In the genomic region with DNA sequence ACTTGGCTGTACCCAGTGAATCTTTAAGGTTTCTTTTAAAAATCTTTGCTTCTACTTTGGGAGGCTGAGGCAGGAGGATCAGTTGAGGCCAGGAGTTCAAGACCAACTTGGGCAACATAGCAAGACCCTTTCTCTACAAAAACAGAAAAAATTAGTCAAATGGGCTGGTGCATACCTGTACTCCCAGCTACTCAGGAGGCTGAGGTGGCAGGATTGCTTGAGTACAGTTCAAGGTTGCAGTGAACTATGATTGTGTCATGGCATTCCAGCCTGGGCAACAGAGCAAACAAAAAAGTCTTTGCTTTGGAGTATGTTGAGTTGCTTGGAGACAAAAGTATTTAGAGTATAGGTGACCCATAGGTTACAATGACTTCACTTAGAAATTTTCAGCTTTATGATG, we compare ENCODE assay signal across 2 cellular contexts.
TF ChIP-seq lines count a peak whose summit lies in the region.

No MANE protein-coding gene starts in this region.

TF ChIP-seq in HepG2, 621 proteins besides CTCF, POLR2A, EP300 and RAD21 (continues in another document):
- TF ChIP-seq ZNF264 (CRISPR knock-in tag; IDR thresholded peaks at IDR 0.05), result no peak
- TF ChIP-seq ZNF567 (CRISPR knock-in tag; IDR thresholded peaks at IDR 0.05; ENCODE audit: borderline replicate concordance), result no peak
- TF ChIP-seq SAFB2 (CRISPR knock-in tag; IDR thresholded peaks at IDR 0.05; ENCODE audit: borderline replicate concordance, low read depth), result no peak
- TF ChIP-seq, protein P1, sequence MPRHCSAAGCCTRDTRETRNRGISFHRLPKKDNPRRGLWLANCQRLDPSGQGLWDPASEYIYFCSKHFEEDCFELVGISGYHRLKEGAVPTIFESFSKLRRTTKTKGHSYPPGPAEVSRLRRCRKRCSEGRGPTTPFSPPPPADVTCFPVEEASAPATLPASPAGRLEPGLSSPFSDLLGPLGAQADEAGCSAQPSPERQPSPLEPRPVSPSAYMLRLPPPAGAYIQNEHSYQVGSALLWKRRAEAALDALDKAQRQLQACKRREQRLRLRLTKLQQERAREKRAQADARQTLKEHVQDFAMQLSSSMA (CRISPR knock-in tag; IDR thresholded peaks at IDR 0.05), result no peak
- TF ChIP-seq, protein P2, sequence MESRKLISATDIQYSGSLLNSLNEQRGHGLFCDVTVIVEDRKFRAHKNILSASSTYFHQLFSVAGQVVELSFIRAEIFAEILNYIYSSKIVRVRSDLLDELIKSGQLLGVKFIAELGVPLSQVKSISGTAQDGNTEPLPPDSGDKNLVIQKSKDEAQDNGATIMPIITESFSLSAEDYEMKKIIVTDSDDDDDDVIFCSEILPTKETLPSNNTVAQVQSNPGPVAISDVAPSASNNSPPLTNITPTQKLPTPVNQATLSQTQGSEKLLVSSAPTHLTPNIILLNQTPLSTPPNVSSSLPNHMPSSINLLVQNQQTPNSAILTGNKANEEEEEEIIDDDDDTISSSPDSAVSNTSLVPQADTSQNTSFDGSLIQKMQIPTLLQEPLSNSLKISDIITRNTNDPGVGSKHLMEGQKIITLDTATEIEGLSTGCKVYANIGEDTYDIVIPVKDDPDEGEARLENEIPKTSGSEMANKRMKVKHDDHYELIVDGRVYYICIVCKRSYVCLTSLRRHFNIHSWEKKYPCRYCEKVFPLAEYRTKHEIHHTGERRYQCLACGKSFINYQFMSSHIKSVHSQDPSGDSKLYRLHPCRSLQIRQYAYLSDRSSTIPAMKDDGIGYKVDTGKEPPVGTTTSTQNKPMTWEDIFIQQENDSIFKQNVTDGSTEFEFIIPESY (CRISPR knock-in tag; IDR thresholded peaks at IDR 0.05), result 0 out of 2 replicates have a peak, but pooled peaks have one; percentile 25
- no peak for TF ChIP-seq ZMYM4 (CRISPR knock-in tag; IDR thresholded peaks at IDR 0.05)
- TF ChIP-seq KDM4B (CRISPR knock-in tag; IDR thresholded peaks at IDR 0.05), result no peak
- peak; percentile 98 for TF ChIP-seq TEAD3 (CRISPR knock-in tag; optimal IDR thresholded peaks at IDR 0.05; ENCODE audit: borderline replicate concordance)
- no peak for TF ChIP-seq YEATS2 (CRISPR knock-in tag; IDR thresholded peaks at IDR 0.05; ENCODE audit: borderline replicate concordance)
- no peak for TF ChIP-seq SRF (IDR thresholded peaks at IDR 0.05; ENCODE audit: low read depth, low read length)
- TF ChIP-seq, protein P3, sequence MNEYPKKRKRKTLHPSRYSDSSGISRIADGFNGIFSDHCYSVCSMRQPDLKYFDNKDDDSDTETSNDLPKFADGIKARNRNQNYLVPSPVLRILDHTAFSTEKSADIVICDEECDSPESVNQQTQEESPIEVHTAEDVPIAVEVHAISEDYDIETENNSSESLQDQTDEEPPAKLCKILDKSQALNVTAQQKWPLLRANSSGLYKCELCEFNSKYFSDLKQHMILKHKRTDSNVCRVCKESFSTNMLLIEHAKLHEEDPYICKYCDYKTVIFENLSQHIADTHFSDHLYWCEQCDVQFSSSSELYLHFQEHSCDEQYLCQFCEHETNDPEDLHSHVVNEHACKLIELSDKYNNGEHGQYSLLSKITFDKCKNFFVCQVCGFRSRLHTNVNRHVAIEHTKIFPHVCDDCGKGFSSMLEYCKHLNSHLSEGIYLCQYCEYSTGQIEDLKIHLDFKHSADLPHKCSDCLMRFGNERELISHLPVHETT (CRISPR knock-in tag; conservative IDR thresholded peaks at IDR 0.05), result no peak
- TF ChIP-seq CHD4 (IDR thresholded peaks at IDR 0.05; ENCODE audit: borderline replicate concordance, low read length), result no peak
- no peak for TF ChIP-seq NFE2 (CRISPR knock-in tag; IDR thresholded peaks at IDR 0.05)
- TF ChIP-seq, protein P4, sequence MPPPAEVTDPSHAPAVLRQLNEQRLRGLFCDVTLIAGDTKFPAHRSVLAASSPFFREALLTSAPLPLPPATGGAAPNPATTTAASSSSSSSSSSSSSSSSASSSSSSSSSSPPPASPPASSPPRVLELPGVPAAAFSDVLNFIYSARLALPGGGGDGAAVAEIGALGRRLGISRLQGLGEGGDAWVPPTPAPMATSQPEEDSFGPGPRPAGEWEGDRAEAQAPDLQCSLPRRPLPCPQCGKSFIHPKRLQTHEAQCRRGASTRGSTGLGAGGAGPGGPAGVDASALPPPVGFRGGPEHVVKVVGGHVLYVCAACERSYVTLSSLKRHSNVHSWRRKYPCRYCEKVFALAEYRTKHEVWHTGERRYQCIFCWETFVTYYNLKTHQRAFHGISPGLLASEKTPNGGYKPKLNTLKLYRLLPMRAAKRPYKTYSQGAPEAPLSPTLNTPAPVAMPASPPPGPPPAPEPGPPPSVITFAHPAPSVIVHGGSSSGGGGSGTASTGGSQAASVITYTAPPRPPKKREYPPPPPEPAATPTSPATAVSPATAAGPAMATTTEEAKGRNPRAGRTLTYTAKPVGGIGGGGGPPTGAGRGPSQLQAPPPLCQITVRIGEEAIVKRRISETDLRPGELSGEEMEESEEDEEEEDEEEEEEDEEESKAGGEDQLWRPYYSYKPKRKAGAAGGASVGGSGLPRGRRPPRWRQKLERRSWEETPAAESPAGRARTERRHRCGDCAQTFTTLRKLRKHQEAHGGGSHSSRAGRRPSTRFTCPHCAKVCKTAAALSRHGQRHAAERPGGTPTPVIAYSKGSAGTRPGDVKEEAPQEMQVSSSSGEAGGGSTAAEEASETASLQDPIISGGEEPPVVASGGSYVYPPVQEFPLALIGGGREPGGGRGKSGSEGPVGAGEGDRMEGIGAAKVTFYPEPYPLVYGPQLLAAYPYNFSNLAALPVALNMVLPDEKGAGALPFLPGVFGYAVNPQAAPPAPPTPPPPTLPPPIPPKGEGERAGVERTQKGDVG (CRISPR knock-in tag; IDR thresholded peaks at IDR 0.05; ENCODE audit: borderline replicate concordance), result no peak
- peak; percentile 76 for TF ChIP-seq TBL1XR1 (IDR thresholded peaks at IDR 0.05; ENCODE audit: borderline replicate concordance, low read length, partially characterized antibody)
- no peak for TF ChIP-seq ZNF720 (CRISPR knock-in tag; IDR thresholded peaks at IDR 0.05)
- TF ChIP-seq, protein P5, sequence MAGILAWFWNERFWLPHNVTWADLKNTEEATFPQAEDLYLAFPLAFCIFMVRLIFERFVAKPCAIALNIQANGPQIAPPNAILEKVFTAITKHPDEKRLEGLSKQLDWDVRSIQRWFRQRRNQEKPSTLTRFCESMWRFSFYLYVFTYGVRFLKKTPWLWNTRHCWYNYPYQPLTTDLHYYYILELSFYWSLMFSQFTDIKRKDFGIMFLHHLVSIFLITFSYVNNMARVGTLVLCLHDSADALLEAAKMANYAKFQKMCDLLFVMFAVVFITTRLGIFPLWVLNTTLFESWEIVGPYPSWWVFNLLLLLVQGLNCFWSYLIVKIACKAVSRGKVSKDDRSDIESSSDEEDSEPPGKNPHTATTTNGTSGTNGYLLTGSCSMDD (CRISPR knock-in tag; IDR thresholded peaks at IDR 0.05), result no peak
- TF ChIP-seq, protein P6, sequence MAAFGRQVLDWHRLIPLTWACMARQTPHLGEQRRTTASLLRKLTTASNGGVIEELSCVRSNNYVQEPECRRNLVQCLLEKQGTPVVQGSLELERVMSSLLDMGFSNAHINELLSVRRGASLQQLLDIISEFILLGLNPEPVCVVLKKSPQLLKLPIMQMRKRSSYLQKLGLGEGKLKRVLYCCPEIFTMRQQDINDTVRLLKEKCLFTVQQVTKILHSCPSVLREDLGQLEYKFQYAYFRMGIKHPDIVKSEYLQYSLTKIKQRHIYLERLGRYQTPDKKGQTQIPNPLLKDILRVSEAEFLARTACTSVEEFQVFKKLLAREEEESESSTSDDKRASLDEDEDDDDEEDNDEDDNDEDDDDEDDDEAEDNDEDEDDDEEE (CRISPR knock-in tag; IDR thresholded peaks at IDR 0.05), result no peak
- TF ChIP-seq ZSCAN31 (CRISPR knock-in tag; IDR thresholded peaks at IDR 0.05; ENCODE audit: low read depth), result no peak
- TF ChIP-seq ZNF121 (CRISPR knock-in tag; IDR thresholded peaks at IDR 0.05), result peak; percentile 98

TF ChIP-seq in SK-N-SH, 30 proteins besides CTCF, POLR2A, EP300 and RAD21:
- TF ChIP-seq, protein P7, sequence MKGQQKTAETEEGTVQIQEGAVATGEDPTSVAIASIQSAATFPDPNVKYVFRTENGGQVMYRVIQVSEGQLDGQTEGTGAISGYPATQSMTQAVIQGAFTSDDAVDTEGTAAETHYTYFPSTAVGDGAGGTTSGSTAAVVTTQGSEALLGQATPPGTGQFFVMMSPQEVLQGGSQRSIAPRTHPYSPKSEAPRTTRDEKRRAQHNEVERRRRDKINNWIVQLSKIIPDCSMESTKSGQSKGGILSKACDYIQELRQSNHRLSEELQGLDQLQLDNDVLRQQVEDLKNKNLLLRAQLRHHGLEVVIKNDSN (IDR thresholded peaks at IDR 0.05; ENCODE audit: borderline replicate concordance, low read depth), result no peak
- no peak for TF ChIP-seq RFX5 (IDR thresholded peaks at IDR 0.05; ENCODE audit: low read length)
- TF ChIP-seq FOSL2 (IDR thresholded peaks at IDR 0.05; ENCODE audit: borderline replicate concordance, low read depth), result no peak
- no peak for TF ChIP-seq JUND (IDR thresholded peaks at IDR 0.05)
- TF ChIP-seq ELF1 (IDR thresholded peaks at IDR 0.05), result no peak
- no peak for TF ChIP-seq NRF1 (IDR thresholded peaks at IDR 0.05; ENCODE audit: low read depth, low read length)
- TF ChIP-seq, protein P8, sequence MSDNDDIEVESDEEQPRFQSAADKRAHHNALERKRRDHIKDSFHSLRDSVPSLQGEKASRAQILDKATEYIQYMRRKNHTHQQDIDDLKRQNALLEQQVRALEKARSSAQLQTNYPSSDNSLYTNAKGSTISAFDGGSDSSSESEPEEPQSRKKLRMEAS (IDR thresholded peaks at IDR 0.05; ENCODE audit: low read depth), result no peak
- TF ChIP-seq, protein P9, sequence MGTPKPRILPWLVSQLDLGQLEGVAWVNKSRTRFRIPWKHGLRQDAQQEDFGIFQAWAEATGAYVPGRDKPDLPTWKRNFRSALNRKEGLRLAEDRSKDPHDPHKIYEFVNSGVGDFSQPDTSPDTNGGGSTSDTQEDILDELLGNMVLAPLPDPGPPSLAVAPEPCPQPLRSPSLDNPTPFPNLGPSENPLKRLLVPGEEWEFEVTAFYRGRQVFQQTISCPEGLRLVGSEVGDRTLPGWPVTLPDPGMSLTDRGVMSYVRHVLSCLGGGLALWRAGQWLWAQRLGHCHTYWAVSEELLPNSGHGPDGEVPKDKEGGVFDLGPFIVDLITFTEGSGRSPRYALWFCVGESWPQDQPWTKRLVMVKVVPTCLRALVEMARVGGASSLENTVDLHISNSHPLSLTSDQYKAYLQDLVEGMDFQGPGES (IDR thresholded peaks at IDR 0.05; ENCODE audit: low read depth, low read length), result no peak
- no peak for TF ChIP-seq FOXM1 (IDR thresholded peaks at IDR 0.05; ENCODE audit: low read depth)
- no peak for TF ChIP-seq TCF12 (IDR thresholded peaks at IDR 0.05)
- TF ChIP-seq TEAD4 (IDR thresholded peaks at IDR 0.05; ENCODE audit: borderline replicate concordance, insufficient read depth), result no peak
- TF ChIP-seq, protein P10, sequence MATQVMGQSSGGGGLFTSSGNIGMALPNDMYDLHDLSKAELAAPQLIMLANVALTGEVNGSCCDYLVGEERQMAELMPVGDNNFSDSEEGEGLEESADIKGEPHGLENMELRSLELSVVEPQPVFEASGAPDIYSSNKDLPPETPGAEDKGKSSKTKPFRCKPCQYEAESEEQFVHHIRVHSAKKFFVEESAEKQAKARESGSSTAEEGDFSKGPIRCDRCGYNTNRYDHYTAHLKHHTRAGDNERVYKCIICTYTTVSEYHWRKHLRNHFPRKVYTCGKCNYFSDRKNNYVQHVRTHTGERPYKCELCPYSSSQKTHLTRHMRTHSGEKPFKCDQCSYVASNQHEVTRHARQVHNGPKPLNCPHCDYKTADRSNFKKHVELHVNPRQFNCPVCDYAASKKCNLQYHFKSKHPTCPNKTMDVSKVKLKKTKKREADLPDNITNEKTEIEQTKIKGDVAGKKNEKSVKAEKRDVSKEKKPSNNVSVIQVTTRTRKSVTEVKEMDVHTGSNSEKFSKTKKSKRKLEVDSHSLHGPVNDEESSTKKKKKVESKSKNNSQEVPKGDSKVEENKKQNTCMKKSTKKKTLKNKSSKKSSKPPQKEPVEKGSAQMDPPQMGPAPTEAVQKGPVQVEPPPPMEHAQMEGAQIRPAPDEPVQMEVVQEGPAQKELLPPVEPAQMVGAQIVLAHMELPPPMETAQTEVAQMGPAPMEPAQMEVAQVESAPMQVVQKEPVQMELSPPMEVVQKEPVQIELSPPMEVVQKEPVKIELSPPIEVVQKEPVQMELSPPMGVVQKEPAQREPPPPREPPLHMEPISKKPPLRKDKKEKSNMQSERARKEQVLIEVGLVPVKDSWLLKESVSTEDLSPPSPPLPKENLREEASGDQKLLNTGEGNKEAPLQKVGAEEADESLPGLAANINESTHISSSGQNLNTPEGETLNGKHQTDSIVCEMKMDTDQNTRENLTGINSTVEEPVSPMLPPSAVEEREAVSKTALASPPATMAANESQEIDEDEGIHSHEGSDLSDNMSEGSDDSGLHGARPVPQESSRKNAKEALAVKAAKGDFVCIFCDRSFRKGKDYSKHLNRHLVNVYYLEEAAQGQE (IDR thresholded peaks at IDR 0.05; ENCODE audit: low read depth, low read length), result no peak
- TF ChIP-seq RXRA (IDR thresholded peaks at IDR 0.05; ENCODE audit: borderline replicate concordance, low read depth), result no peak
- TF ChIP-seq, protein P11, sequence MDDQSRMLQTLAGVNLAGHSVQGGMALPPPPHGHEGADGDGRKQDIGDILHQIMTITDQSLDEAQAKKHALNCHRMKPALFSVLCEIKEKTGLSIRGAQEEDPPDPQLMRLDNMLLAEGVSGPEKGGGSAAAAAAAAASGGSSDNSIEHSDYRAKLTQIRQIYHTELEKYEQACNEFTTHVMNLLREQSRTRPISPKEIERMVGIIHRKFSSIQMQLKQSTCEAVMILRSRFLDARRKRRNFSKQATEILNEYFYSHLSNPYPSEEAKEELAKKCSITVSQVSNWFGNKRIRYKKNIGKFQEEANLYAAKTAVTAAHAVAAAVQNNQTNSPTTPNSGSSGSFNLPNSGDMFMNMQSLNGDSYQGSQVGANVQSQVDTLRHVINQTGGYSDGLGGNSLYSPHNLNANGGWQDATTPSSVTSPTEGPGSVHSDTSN (IDR thresholded peaks at IDR 0.05), result no peak
- TF ChIP-seq RCOR1 (IDR thresholded peaks at IDR 0.05; ENCODE audit: low read length), result no peak
- no peak for TF ChIP-seq CHD2 (IDR thresholded peaks at IDR 0.05; ENCODE audit: low read length, partially characterized antibody)
- TF ChIP-seq, protein P12, sequence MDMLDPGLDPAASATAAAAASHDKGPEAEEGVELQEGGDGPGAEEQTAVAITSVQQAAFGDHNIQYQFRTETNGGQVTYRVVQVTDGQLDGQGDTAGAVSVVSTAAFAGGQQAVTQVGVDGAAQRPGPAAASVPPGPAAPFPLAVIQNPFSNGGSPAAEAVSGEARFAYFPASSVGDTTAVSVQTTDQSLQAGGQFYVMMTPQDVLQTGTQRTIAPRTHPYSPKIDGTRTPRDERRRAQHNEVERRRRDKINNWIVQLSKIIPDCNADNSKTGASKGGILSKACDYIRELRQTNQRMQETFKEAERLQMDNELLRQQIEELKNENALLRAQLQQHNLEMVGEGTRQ (IDR thresholded peaks at IDR 0.05; ENCODE audit: borderline replicate concordance, low read depth, low read length), result no peak
- TF ChIP-seq FOXJ3 (CRISPR knock-in tag; IDR thresholded peaks at IDR 0.05), result no peak
